ENCODE assay signal across 26 cellular contexts in the genomic region with DNA sequence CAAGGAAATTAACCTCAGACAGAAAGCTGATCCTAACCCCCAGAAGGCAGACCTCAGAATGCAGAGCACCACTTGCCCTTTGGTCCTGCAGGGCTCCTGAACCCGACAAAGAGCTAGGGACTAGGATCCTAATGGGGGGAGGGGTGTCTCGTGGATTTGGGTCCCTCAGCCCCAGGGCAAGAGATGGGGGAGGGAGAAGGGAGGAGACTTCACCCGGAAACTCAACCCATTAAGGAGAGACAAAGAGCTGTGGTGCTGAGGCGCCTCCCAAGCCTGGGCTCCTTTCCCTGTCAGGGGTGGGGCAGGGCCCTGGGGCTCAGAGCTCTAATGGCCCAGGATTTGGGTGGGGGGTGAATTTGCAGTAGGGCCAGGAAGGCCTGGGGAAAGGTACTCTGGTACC. TPM values are rescaled to one million over a fixed set of nuclear protein-coding genes. Genes with fewer than 3 reads are reported as not detected.
A peak's percentile ranks its signal among the peaks of the same experiment; 100 is the strongest.
DNase-seq lines count a peak whose midpoint lies in the region; ATAC-seq and TF ChIP-seq lines count a peak whose summit lies in the region.
"Had no signal": no experiment of that assay in that cellular context is flagged by ENCODE, and none has a peak within 500 bp of the region (broad histone marks: within the 10 kb centered on the region; RNA-seq: fewer than 3 reads in every experiment).

No MANE protein-coding gene starts in this region.

- H3K9me3 ChIP-seq in PC-9 (ENCODE audit: insufficient read depth, low read depth) (no peaks in the 10 kb centered on the region), esophagus (ENCODE audit: control insufficient read depth in 2 of 2, insufficient read depth in 1 of 2, low read depth in 1 of 2, low read length in 1 of 2) (no peaks in the 10 kb centered on the region), neural progenitor cell (ENCODE audit: low read depth) (no peaks in the 10 kb centered on the region), vagina (no peaks in the 10 kb centered on the region), right atrium auricular region (no peaks in the 10 kb centered on the region)
- H3K9me3 ChIP-seq: left lung, psoas muscle, SK-N-SH, thoracic aorta had no signal

- no peaks in the 10 kb centered on the region for H3K9me2 ChIP-seq in PC-9 (ENCODE audit: insufficient read depth)
- H3K9me2 ChIP-seq: SK-N-SH had no signal

- intact Hi-C loops in PC-9 (cut with micrococcal nuclease; ENCODE audit: unreplicated experiment) = no loop called here
- intact Hi-C loops in vagina (cut with DNase I) = no loop called here

- no peak for TF ChIP-seq POLR2A in vagina (IDR thresholded peaks at IDR 0.05)

- peaks cover 6% of the 10 kb centered on the region for H3K27me3 Mint-ChIP-seq in neural progenitor cell (ENCODE audit: insufficient read depth, low read depth)
- H3K27me3 Mint-ChIP-seq: activated CD4-positive, alpha-beta T cell treated with anti-CD3 and anti-CD28 coated beads, Interleukin-2, amount 10 ng/mL, durations not matched to agents 7 days and 5 days; activated CD8-positive, alpha-beta memory T cell treated with anti-CD3 and anti-CD28 coated beads, Interleukin-2, amount 10 ng/mL, durations not matched to agents 7 days and 5 days; activated naive CD8-positive, alpha-beta T cell treated with anti-CD3 and anti-CD28 coated beads, Interleukin-2, amount 10 ng/mL, durations not matched to agents 7 days and 5 days; CD4-positive, alpha-beta memory T cell had no signal

- H3K4me3 Mint-ChIP-seq in neural progenitor cell = no peak overlapping the region
- H3K4me3 Mint-ChIP-seq: activated CD4-positive, alpha-beta T cell treated with anti-CD3 and anti-CD28 coated beads, Interleukin-2, amount 10 ng/mL, durations not matched to agents 7 days and 5 days; activated CD8-positive, alpha-beta memory T cell treated with anti-CD3 and anti-CD28 coated beads, Interleukin-2, amount 10 ng/mL, durations not matched to agents 7 days and 5 days; activated naive CD8-positive, alpha-beta T cell treated with anti-CD3 and anti-CD28 coated beads, Interleukin-2, amount 10 ng/mL, durations not matched to agents 7 days and 5 days; CD4-positive, alpha-beta memory T cell; effector memory CD8-positive, alpha-beta T cell; stimulated activated naive B cell treated with anti-CD40 and anti-IgM and Interleukin-4, amounts not matched to agents 10 μg/mL and 1 μg/mL and 100 μg/mL, for 72 hours had no signal

- POLR2A ChIA-PET in PC-9 (lab: Charles Lee; ENCODE audit: unreplicated experiment) = interaction anchor here (0.5 kb wide), 1 partner anchor 371 kb away, joined by 3 read pairs; no protein-coding TSS in a partner anchor

- peak overlapping the region; percentile 7; the same call in 1 of the 2 replicates for H3K4me3 ChIP-seq in PC-9
- H3K4me3 ChIP-seq in esophagus (ENCODE audit: low read depth in 1 of 2, low read length in 2 of 2) = peak overlapping the region; percentile 68 to 73
- no peak overlapping the region for H3K4me3 ChIP-seq in neural progenitor cell
- peak overlapping the region in 1 of 2 donors; percentile 41 for H3K4me3 ChIP-seq in vagina
- H3K4me3 ChIP-seq in right atrium auricular region = no peak overlapping the region
- H3K4me3 ChIP-seq: left lung, psoas muscle, thoracic aorta had no signal

- H3K36me3 ChIP-seq in PC-9 (ENCODE audit: low read depth) (no peaks in the 10 kb centered on the region), esophagus (ENCODE audit: control insufficient read depth in 2 of 2, insufficient read depth in 2 of 2, low read length in 1 of 2) (no peaks in the 10 kb centered on the region), neural progenitor cell (no peaks in the 10 kb centered on the region), vagina (no peaks in the 10 kb centered on the region), right atrium auricular region (no peaks in the 10 kb centered on the region)
- H3K36me3 ChIP-seq: left lung, thoracic aorta had no signal

- no peak for ATAC-seq in HG02588 (IDR thresholded peaks at IDR 0.05; ENCODE audit: unreplicated experiment)
- ATAC-seq: activated CD8-positive, alpha-beta memory T cell treated with anti-CD3 and anti-CD28 coated beads, Interleukin-2, amount 10 ng/mL, durations not matched to agents 7 days and 5 days; effector memory CD8-positive, alpha-beta T cell; HepG2; left lung; psoas muscle; stimulated activated naive B cell treated with anti-CD40 and anti-IgM and Interleukin-4, amounts not matched to agents 10 μg/mL and 1 μg/mL and 100 μg/mL, for 72 hours had no signal

- H3K4me2 ChIP-seq in PC-9 (peak overlapping the region; percentile 92), neural progenitor cell (no peak overlapping the region)
- H3K4me2 ChIP-seq: SK-N-SH had no signal

- H3K79me2 ChIP-seq in PC-9 (ENCODE audit: low read depth) = peaks cover 56% of the 10 kb centered on the region
- H3K79me2 ChIP-seq in neural progenitor cell (ENCODE audit: low read depth) = no peaks in the 10 kb centered on the region

- H3K36me3 Mint-ChIP-seq in neural progenitor cell = no peaks in the 10 kb centered on the region
- H3K36me3 Mint-ChIP-seq: activated CD8-positive, alpha-beta memory T cell treated with anti-CD3 and anti-CD28 coated beads, Interleukin-2, amount 10 ng/mL, durations not matched to agents 7 days and 5 days; activated naive CD8-positive, alpha-beta T cell treated with anti-CD3 and anti-CD28 coated beads, Interleukin-2, amount 10 ng/mL, durations not matched to agents 7 days and 5 days; CD4-positive, alpha-beta memory T cell; stimulated activated naive B cell treated with anti-CD40 and anti-IgM and Interleukin-4, amounts not matched to agents 10 μg/mL and 1 μg/mL and 100 μg/mL, for 72 hours had no signal

- 51% methylated on average over 4 of the region's 4 CpGs for WGBS in esophagus, 2 donors

- peaks cover 19% of the 10 kb centered on the region for H3K4me1 Mint-ChIP-seq in neural progenitor cell
- H3K4me1 Mint-ChIP-seq: stimulated activated naive B cell treated with anti-CD40 and anti-IgM and Interleukin-4, amounts not matched to agents 10 μg/mL and 1 μg/mL and 100 μg/mL, for 72 hours had no signal

- H2AFZ ChIP-seq in PC-9 (no peak overlapping the region), neural progenitor cell (replicated peaks) (no peak overlapping the region)

- H3F3A ChIP-seq in PC-9 (ENCODE audit: insufficient read depth, low read depth) = peaks cover 37% of the 10 kb centered on the region; the same call in 1 of the 2 replicates
- H3F3A ChIP-seq in neural progenitor cell (ENCODE audit: low read depth) = no peaks in the 10 kb centered on the region

- H4K20me1 ChIP-seq in PC-9 (ENCODE audit: insufficient read depth) = no peaks in the 10 kb centered on the region
- H4K20me1 ChIP-seq in neural progenitor cell (ENCODE audit: low read depth) = no peaks in the 10 kb centered on the region

- CTCF ChIA-PET in PC-9 (lab: Charles Lee) = no interaction called here

- H3K27me3 ChIP-seq in PC-9 (ENCODE audit: insufficient read depth, low read depth) (no peaks in the 10 kb centered on the region), esophagus (ENCODE audit: control insufficient read depth in 1 of 2, insufficient read depth in 2 of 2, low read length in 2 of 2) (no peaks in the 10 kb centered on the region), neural progenitor cell (no peaks in the 10 kb centered on the region), vagina (no peaks in the 10 kb centered on the region), right atrium auricular region (no peaks in the 10 kb centered on the region)
- H3K27me3 ChIP-seq: left lung had no signal

- DNase-seq in PC-9 (no peak), neural progenitor cell (ENCODE audit: low spot score) (no peak), vagina (ENCODE audit: extremely low spot score in 2 of 2) (no peak), DMS53 (lab: John Stamatoyannopoulos, UW) (no peak), right atrium auricular region (ENCODE audit: low spot score) (no peak)
- DNase-seq: activated CD4-positive, alpha-beta T cell treated with anti-CD3 and anti-CD28 coated beads, Interleukin-2, amount 10 ng/mL, durations not matched to agents 7 days and 5 days; activated CD8-positive, alpha-beta memory T cell treated with anti-CD3 and anti-CD28 coated beads, Interleukin-2, amount 10 ng/mL, durations not matched to agents 7 days and 5 days; activated naive CD8-positive, alpha-beta T cell treated with anti-CD3 and anti-CD28 coated beads, Interleukin-2, amount 10 ng/mL, durations not matched to agents 7 days and 5 days; CD4-positive, alpha-beta memory T cell; effector memory CD8-positive, alpha-beta T cell; GF-D8; glutamatergic neuron; left lung; NCI-H1105 treated with DMSO at 0.1 percent for 48 hours; NCI-H524 treated with DMSO at 0.1 percent for 48 hours; psoas muscle; SK-N-SH; stimulated activated CD4-positive, alpha-beta T cell treated with anti-CD3 and anti-CD28 coated beads, Interleukin-2, amount 100 ng/mL, for 24 hours; stimulated activated naive B cell treated with anti-CD40 and anti-IgM and Interleukin-4, amounts not matched to agents 10 μg/mL and 1 μg/mL and 100 μg/mL, for 72 hours had no signal

- H3K9ac ChIP-seq in neural progenitor cell = no peak overlapping the region
- H3K9ac ChIP-seq: SK-N-SH had no signal

- TF ChIP-seq CTCF in PC-9 (conservative IDR thresholded peaks at IDR 0.05) (no peak), neural progenitor cell (IDR thresholded peaks at IDR 0.05) (no peak), vagina (IDR thresholded peaks at IDR 0.05) (no peak), right atrium auricular region (IDR thresholded peaks at IDR 0.05) (no peak)

- BruUV-seq in PC-9 (replicated peaks; lab: Mats Ljungman, UMichigan) = no TSS peak

- H3K27ac Mint-ChIP-seq in neural progenitor cell = peak overlapping the region; percentile 19
- H3K27ac Mint-ChIP-seq: activated CD4-positive, alpha-beta T cell treated with anti-CD3 and anti-CD28 coated beads, Interleukin-2, amount 10 ng/mL, durations not matched to agents 7 days and 5 days; activated CD8-positive, alpha-beta memory T cell treated with anti-CD3 and anti-CD28 coated beads, Interleukin-2, amount 10 ng/mL, durations not matched to agents 7 days and 5 days; stimulated activated naive B cell treated with anti-CD40 and anti-IgM and Interleukin-4, amounts not matched to agents 10 μg/mL and 1 μg/mL and 100 μg/mL, for 72 hours had no signal

- H3K4me1 ChIP-seq in PC-9 (replicated peaks; ENCODE audit: insufficient read depth) (peaks cover 94% of the 10 kb centered on the region), esophagus (ENCODE audit: control insufficient read depth in 2 of 2, insufficient read depth in 2 of 2, low read length in 1 of 2) (peaks cover 0 to 8% of the 10 kb centered on the region in 2 donors), neural progenitor cell (peaks cover 11% of the 10 kb centered on the region), vagina (no peaks in the 10 kb centered on the region), right atrium auricular region (no peaks in the 10 kb centered on the region)
- H3K4me1 ChIP-seq: psoas muscle had no signal

- H3K27ac ChIP-seq in PC-9 = peak overlapping the region; percentile 34
- H3K27ac ChIP-seq in esophagus (ENCODE audit: low read depth in 2 of 2, low read length in 1 of 2) = peak overlapping the region; percentile 94 to 96
- no peak overlapping the region for H3K27ac ChIP-seq in neural progenitor cell
- H3K27ac ChIP-seq in vagina = peak overlapping the region; percentile 77
- H3K27ac ChIP-seq in right atrium auricular region = no peak overlapping the region
- H3K27ac ChIP-seq: left lung, psoas muscle, thoracic aorta, VCaP had no signal

- H3K9me3 Mint-ChIP-seq in neural progenitor cell = no peaks in the 10 kb centered on the region
- H3K9me3 Mint-ChIP-seq: activated CD4-positive, alpha-beta T cell treated with anti-CD3 and anti-CD28 coated beads, Interleukin-2, amount 10 ng/mL, durations not matched to agents 7 days and 5 days; activated naive CD8-positive, alpha-beta T cell treated with anti-CD3 and anti-CD28 coated beads, Interleukin-2, amount 10 ng/mL, durations not matched to agents 7 days and 5 days; CD4-positive, alpha-beta memory T cell; effector memory CD8-positive, alpha-beta T cell; stimulated activated naive B cell treated with anti-CD40 and anti-IgM and Interleukin-4, amounts not matched to agents 10 μg/mL and 1 μg/mL and 100 μg/mL, for 72 hours had no signal

RNA-seq across cellular contexts. Expression of a gene that starts 2.9 kb away (rescaled TPM):
- total RNA-seq in PC-9 (2021) (8.8 and 9.0 TPM in 2 replicates), neural progenitor cell (ENCODE audit: low replicate concordance) (0.06 TPM in 1 of 2 replicates, not detected in the other), vagina (42.7 TPM), right atrium auricular region (under 1 TPM in 1 of 2 donors, not detected in 1; 0.75 TPM)
- polyA plus RNA-seq in esophagus = 10 to 100 TPM; 44.9 to 80.5 TPM
- total RNA-seq: activated naive CD8-positive, alpha-beta T cell treated with anti-CD3 and anti-CD28 coated beads, Interleukin-2, amount 10 ng/mL, durations not matched to agents 7 days and 5 days; CD4-positive, alpha-beta memory T cell; psoas muscle had no signal
- polyA plus RNA-seq: CD4-positive, alpha-beta memory T cell had no signal

RNA-seq across cellular contexts. Expression of a gene that starts 11.7 kb away (rescaled TPM):
- total RNA-seq in PC-9 (2021) (5.6 and 7.4 TPM in 2 replicates), neural progenitor cell (ENCODE audit: low replicate concordance) (12.6 and 22.6 TPM in 2 replicates), vagina (9.3 TPM), right atrium auricular region (1 to 10 TPM; 2.9 to 7.8 TPM)
- 1 to 10 TPM; 1.8 to 2.5 TPM for polyA plus RNA-seq in esophagus
- total RNA-seq: mononuclear cell; T-helper 2 cell treated with Interferon-gamma antibody and Interleukin-4, amounts not matched to agents 100 ng/mL and 5 ng/mL, for 36 hours had no signal

RNA-seq across cellular contexts. Expression of a gene that starts 16.8 kb away (rescaled TPM):
- 0.46 and 0.65 TPM in 2 replicates for total RNA-seq in PC-9 (2021)
- polyA plus RNA-seq in esophagus = 1 to 10 TPM; 7.9 to 9.5 TPM
- total RNA-seq in neural progenitor cell (ENCODE audit: low replicate concordance) = 0.06 TPM in 1 of 2 replicates, not detected in the other
- total RNA-seq in vagina = 14.5 TPM
- total RNA-seq in right atrium auricular region = 1 to 10 TPM; 1.4 to 4.6 TPM
- polyA plus RNA-seq: SK-N-SH had no signal

RNA-seq across cellular contexts. Expression of a gene that starts 31.4 kb away (rescaled TPM):
- total RNA-seq in PC-9 (2021) (68.2 and 74.4 TPM in 2 replicates), neural progenitor cell (ENCODE audit: low replicate concordance) (57.6 and 74.1 TPM in 2 replicates), vagina (47.1 TPM), right atrium auricular region (10 to 100 TPM; 39.9 to 42.2 TPM)
- polyA plus RNA-seq in esophagus = 100 to 1,000 TPM; 116 to 186 TPM

RNA-seq across cellular contexts. Expression of a gene that starts 31.4 kb away (rescaled TPM):
- total RNA-seq in PC-9 (2021) = 25.9 and 26.8 TPM in 2 replicates
- polyA plus RNA-seq in esophagus = 10 to 100 TPM; 28.0 to 28.5 TPM
- total RNA-seq in neural progenitor cell (ENCODE audit: low replicate concordance) = 39.5 and 46.3 TPM in 2 replicates
- 31.7 TPM for total RNA-seq in vagina
- 10 to 100 TPM; 19.1 to 26.0 TPM for total RNA-seq in right atrium auricular region

Comparison
In these comparisons a context has a peak if more than half of its experiments do, and no peak if none do; other contexts are left out.
1. H3K27ac ChIP-seq: peak in PC-9 (single experiment), esophagus (2 of 2) and vagina (single experiment); none in neural progenitor cell (single experiment) and right atrium auricular region (0 of 2).
2. H3K4me3 ChIP-seq: peak in PC-9 (single experiment) and esophagus (2 of 2); none in neural progenitor cell (single experiment) and right atrium auricular region (0 of 2).